In the genomic region with DNA sequence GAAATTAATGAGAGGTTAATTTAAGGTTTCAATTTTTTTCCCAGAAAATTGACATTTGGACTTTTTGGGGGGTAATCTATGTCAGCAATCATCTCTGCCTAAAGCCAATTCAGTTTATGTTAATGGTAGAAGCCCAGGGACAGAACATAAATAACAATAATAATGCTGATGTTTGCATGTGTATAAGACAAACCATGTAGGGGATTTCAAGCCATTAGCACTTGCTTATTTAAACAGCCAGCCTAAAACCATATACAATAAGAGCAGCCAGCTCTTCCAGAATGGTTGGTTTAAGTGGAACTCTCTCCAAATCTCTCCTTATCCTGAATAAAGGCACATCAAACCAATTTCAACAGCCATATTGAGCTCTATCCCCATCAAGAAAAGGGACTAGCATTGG, we compare ENCODE assay signal across 1 cellular context.
TF ChIP-seq lines count a peak whose summit lies in the region.

No MANE protein-coding gene starts in this region.

TF ChIP-seq in H1, 55 proteins besides CTCF, POLR2A, EP300 and RAD21:
- no peak for TF ChIP-seq CBX5 (IDR thresholded peaks at IDR 0.05; ENCODE audit: low read depth, low read length)
